In genomic region chr2:25698752-25699151, GRCh38 we compare ENCODE assay signal across 23 cellular contexts. TPM values are rescaled to one million over a fixed set of nuclear protein-coding genes. Genes with fewer than 3 reads are reported as not detected.
DNase-seq lines count a peak whose midpoint lies in the region; ATAC-seq, FAIRE-seq and TF ChIP-seq lines count a peak whose summit lies in the region.
"Had no signal": no experiment of that assay in that cellular context is flagged by ENCODE, and none has a peak within 500 bp of the region (broad histone marks: within the 10 kb centered on the region; RNA-seq: fewer than 3 reads in every experiment).

No MANE protein-coding gene starts in this region.

- H3K23ac ChIP-seq in neuronal stem cell (ENCODE audit: low read depth, low read length, poor library complexity): no peak overlapping the region

- peak overlapping the region; percentile 92 for H2AFZ ChIP-seq in neuronal stem cell (ENCODE audit: low read length)

- H3K36me3 ChIP-seq in neuronal stem cell (replicated peaks in 1 of 2; ENCODE audit: control insufficient read depth in 2 of 2, insufficient read depth in 2 of 2, low read length in 2 of 2): no peaks in the 10 kb centered on the region
- H3K36me3 ChIP-seq: gastrocnemius medialis, lower lobe of right lung, suprapubic skin had no signal

- peak; percentile 28 to 71 for ATAC-seq in activated naive CD4-positive, alpha-beta T cell treated with anti-CD3 and anti-CD28 coated beads, Interleukin-2, amount 50 U/mL, for 72 hours
- ATAC-seq: CD8-positive, alpha-beta T cell; gastrocnemius medialis; lower lobe of right lung; naive thymus-derived CD8-positive, alpha-beta T cell had no signal

- no peak overlapping the region for H3K27ac ChIP-seq in neuronal stem cell (replicated peaks; ENCODE audit: low read length)
- H3K27ac ChIP-seq: gastrocnemius medialis, lower lobe of right lung, suprapubic skin had no signal

- H3K27ac Mint-ChIP-seq in activated naive CD4-positive, alpha-beta T cell treated with anti-CD3 and anti-CD28 coated beads, Interleukin-2, amount 50 U/mL, for 72 hours: no peak overlapping the region
- H3K27ac Mint-ChIP-seq: CD8-positive, alpha-beta T cell; IgD-negative memory B cell; naive thymus-derived CD8-positive, alpha-beta T cell had no signal

- no peak overlapping the region for H4K91ac ChIP-seq in neuronal stem cell (ENCODE audit: low read depth, low read length, poor library complexity)

- H3K27me3 ChIP-seq in neuronal stem cell (ENCODE audit: control insufficient read depth in 3 of 3, insufficient read depth in 3 of 3, low read depth in 1 of 3, low read length in 3 of 3): peaks cover 0 to 14% (median 0%) of the 10 kb centered on the region in 3 experiments
- H3K27me3 ChIP-seq: suprapubic skin had no signal

- H3K79me1 ChIP-seq in neuronal stem cell (ENCODE audit: low read depth, low read length): no peaks in the 10 kb centered on the region

- no peak for FAIRE-seq in frontal cortex (lab: Jason Lieb, UNC)
- FAIRE-seq: colon, endometrium had no signal

- no peak overlapping the region for H3K4me2 ChIP-seq in neuronal stem cell (ENCODE audit: insufficient read depth, low read length, poor library complexity, severe bottlenecking)

- H3K9me3 Mint-ChIP-seq in activated naive CD4-positive, alpha-beta T cell treated with anti-CD3 and anti-CD28 coated beads, Interleukin-2, amount 50 U/mL, for 72 hours: no peaks in the 10 kb centered on the region
- H3K9me3 Mint-ChIP-seq: CD8-positive, alpha-beta T cell; IgD-negative memory B cell; naive thymus-derived CD8-positive, alpha-beta T cell had no signal

- H3K18ac ChIP-seq in neuronal stem cell (ENCODE audit: low read length): no peak overlapping the region

- DNase-seq in activated naive CD4-positive, alpha-beta T cell treated with anti-CD3 and anti-CD28 coated beads, Interleukin-2, amount 50 U/mL, for 72 hours (ENCODE audit: low spot score in 2 of 2): no peak
- no peak for DNase-seq in activated naive CD4-positive, alpha-beta T cell (lab: John Stamatoyannopoulos, UW)
- DNase-seq in NCI-H226 (peak; percentile 33), choroid plexus epithelial cell (ENCODE audit: low read depth) (peak; percentile 55), neuronal stem cell (ENCODE audit: low spot score) (no peak), frontal cortex (ENCODE audit: low spot score in 2 of 2) (no peak), NOMO-1 treated with DMSO at 0.1 percent for 48 hours (lab: John Stamatoyannopoulos, UW; ENCODE audit: unreplicated experiment) (no peak), DMS 273 (lab: John Stamatoyannopoulos, UW; ENCODE audit: unreplicated experiment) (no peak)
- DNase-seq: activated CD4-positive, alpha-beta T cell treated with anti-CD3 and anti-CD28 coated beads, Interleukin-2, amount 50 U/mL, for 1 hour; activated T-cell treated with anti-CD3 and anti-CD28 coated beads, Interleukin-2, amount 50 U/mL, for 48 hours; amygdala; CD8-positive, alpha-beta T cell; gastrocnemius medialis; lower lobe of right lung; MV-4-11; naive thymus-derived CD8-positive, alpha-beta T cell; OCI-M1; posterior cingulate gyrus; stimulated activated CD4-positive, alpha-beta T cell treated with anti-CD3 and anti-CD28 coated beads, Interleukin-4, amount 100 ng/mL, for 24 hours had no signal

- H2BK12ac ChIP-seq in neuronal stem cell (ENCODE audit: low read length): no peak overlapping the region

- H4K8ac ChIP-seq in neuronal stem cell (ENCODE audit: low read depth, low read length): no peak overlapping the region

- H2BK5ac ChIP-seq in neuronal stem cell (ENCODE audit: low read length): no peak overlapping the region

- H2BK15ac ChIP-seq in neuronal stem cell (ENCODE audit: low read length): no peak overlapping the region

- H3K14ac ChIP-seq in neuronal stem cell (ENCODE audit: low read length): no peak overlapping the region

- TF ChIP-seq CTCF in choroid plexus epithelial cell (conservative IDR thresholded peaks at IDR 0.05; ENCODE audit: low read depth, low read length): no peak

- H2AK5ac ChIP-seq in neuronal stem cell (ENCODE audit: low read depth, low read length): no peak overlapping the region

- no peaks in the 10 kb centered on the region for H3K36me3 Mint-ChIP-seq in activated naive CD4-positive, alpha-beta T cell treated with anti-CD3 and anti-CD28 coated beads, Interleukin-2, amount 50 U/mL, for 72 hours
- H3K36me3 Mint-ChIP-seq: CD8-positive, alpha-beta T cell; IgD-negative memory B cell; naive thymus-derived CD8-positive, alpha-beta T cell had no signal

- H3K4me1 ChIP-seq in neuronal stem cell (ENCODE audit: control insufficient read depth in 2 of 2, insufficient read depth in 1 of 2, low read depth in 1 of 2, low read length in 2 of 2): peaks cover 13 to 14% of the 10 kb centered on the region in 2 donors
- H3K4me1 ChIP-seq: gastrocnemius medialis, lower lobe of right lung had no signal

- H3K9me3 ChIP-seq in neuronal stem cell (replicated peaks in 1 of 2; ENCODE audit: control insufficient read depth in 2 of 2, insufficient read depth in 1 of 2, low read depth in 1 of 2, low read length in 2 of 2): no peaks in the 10 kb centered on the region
- H3K9me3 ChIP-seq: gastrocnemius medialis, lower lobe of right lung, suprapubic skin had no signal

- H3K9ac ChIP-seq in neuronal stem cell (ENCODE audit: low read depth, low read length, poor library complexity): no peak overlapping the region

- H2BK120ac ChIP-seq in neuronal stem cell (ENCODE audit: low read depth, low read length): no peak overlapping the region

- H3K4ac ChIP-seq in neuronal stem cell (ENCODE audit: low read length): no peak overlapping the region

- no peak overlapping the region for H3K4me3 ChIP-seq in choroid plexus epithelial cell (ENCODE audit: low read depth, low read length)
- no peak overlapping the region for H3K4me3 ChIP-seq in neuronal stem cell (ENCODE audit: low read length in 2 of 2)
- H3K4me3 ChIP-seq: gastrocnemius medialis, lower lobe of right lung, suprapubic skin had no signal

RNA-seq across cellular contexts. Expression of gene DTNB, which starts 25.4 kb away (rescaled TPM):
- 10 to 100 TPM; 17.1 to 20.0 TPM for total RNA-seq in activated naive CD4-positive, alpha-beta T cell treated with anti-CD3 and anti-CD28 coated beads, Interleukin-2, amount 50 U/mL, for 72 hours
- 34.6 TPM for polyA plus RNA-seq in neuronal stem cell (2013, experiment 1 of 2)
- polyA plus RNA-seq in neuronal stem cell (2013, experiment 2 of 2): 31.1 TPM
- total RNA-seq in frontal cortex: 18.3 TPM

Comparison
In these comparisons a context has a peak if more than half of its experiments do, and no peak if none do; other contexts are left out.
1. DNase-seq: peak in NCI-H226 (single experiment) and choroid plexus epithelial cell (single experiment); none in activated naive CD4-positive, alpha-beta T cell treated with anti-CD3 and anti-CD28 coated beads, Interleukin-2, amount 50 U/mL, for 72 hours (0 of 2), activated naive CD4-positive, alpha-beta T cell (0 of 4), neuronal stem cell (single experiment), frontal cortex (0 of 2), NOMO-1 treated with DMSO at 0.1 percent for 48 hours (single experiment) and DMS 273 (single experiment).